ENCODE assay signal across 11 cellular contexts in genomic region chr12:6915789-6916285, GRCh38. TPM values are rescaled to one million over a fixed set of nuclear protein-coding genes. Genes with fewer than 3 reads are reported as not detected.
A peak's percentile ranks its signal among the peaks of the same experiment; 100 is the strongest.
DNase-seq lines count a peak whose midpoint lies in the region; ATAC-seq, FAIRE-seq and TF ChIP-seq lines count a peak whose summit lies in the region.
"Had no signal": no experiment of that assay in that cellular context is flagged by ENCODE, and none has a peak within 500 bp of the region (broad histone marks: within the 10 kb centered on the region; RNA-seq: fewer than 3 reads in every experiment).

No MANE protein-coding gene starts in this region.

- no peaks in the 10 kb centered on the region for H3K9me3 Mint-ChIP-seq in activated T-cell treated with anti-CD3 and anti-CD28 coated beads, Interleukin-2, amount 50 U/mL, for 4 hours
- no peaks in the 10 kb centered on the region for H3K9me3 Mint-ChIP-seq in activated CD4-positive, alpha-beta memory T cell treated with anti-CD3 and anti-CD28 coated beads, Interleukin-2, amount 10 ng/mL, durations not matched to agents 7 days and 5 days

- POLR2A ChIA-PET in activated CD4-positive, alpha-beta memory T cell treated with anti-CD3 and anti-CD28 coated beads, Interleukin-2, amount 10 ng/mL, durations not matched to agents 7 days and 5 days (lab: Charles Lee), result interaction anchor here (1.0 to 4.5 kb wide), 7 partner anchors 11 to 47 kb away, joined by 3 to 33 read pairs (median 4); partner anchors contain the start of genes C12orf57, LRRC23, RNU7-1 and SPSB2

- CTCF ChIA-PET in activated CD4-positive, alpha-beta memory T cell treated with anti-CD3 and anti-CD28 coated beads, Interleukin-2, amount 10 ng/mL, durations not matched to agents 7 days and 5 days (lab: Charles Lee), result interaction anchor here (1.0 to 3.4 kb wide), 2 partner anchors 9 to 22 kb away, joined by 4 to 20 read pairs; no protein-coding TSS in a partner anchor

- no peak for DNase-seq in activated T-cell treated with anti-CD3 and anti-CD28 coated beads, Interleukin-2, amount 50 U/mL, for 4 hours
- no peak for DNase-seq in activated T-cell treated with anti-CD3 and anti-CD28 coated beads, Interleukin-2, amount 50 U/mL, for 48 hours
- no peak for DNase-seq in activated CD4-positive, alpha-beta memory T cell treated with anti-CD3 and anti-CD28 coated beads, Interleukin-2, amount 10 ng/mL, durations not matched to agents 7 days and 5 days
- DNase-seq in thoracic aorta (ENCODE audit: low spot score) (no peak), NCI-H128 (lab: John Stamatoyannopoulos, UW; ENCODE audit: unreplicated experiment) (no peak), lower lobe of right lung (no peak), D721Med (ENCODE audit: insufficient read length, low spot score) (no peak)
- DNase-seq: AML-193 had no signal

- H3K4me1 ChIP-seq in thoracic aorta (ENCODE audit: control insufficient read depth in 1 of 2, low read depth in 2 of 2), result peaks cover 16 to 18% of the 10 kb centered on the region in 2 donors
- peaks cover 15% of the 10 kb centered on the region for H3K4me1 ChIP-seq in lower lobe of right lung

- H3K4me3 ChIP-seq in iPS-18c (ENCODE audit: insufficient read depth, low read depth, low read length) (peak overlapping the region; percentile 31; the same call in 1 of the 2 replicates), thoracic aorta (peak overlapping the region; percentile 99), lower lobe of right lung (no peak overlapping the region)

- intact Hi-C loops in lower lobe of right lung (cut with DNase I), result no loop called here

- peak overlapping the region; percentile 92 for H3K4me3 Mint-ChIP-seq in activated T-cell treated with anti-CD3 and anti-CD28 coated beads, Interleukin-2, amount 50 U/mL, for 4 hours
- H3K4me3 Mint-ChIP-seq in activated CD4-positive, alpha-beta memory T cell treated with anti-CD3 and anti-CD28 coated beads, Interleukin-2, amount 10 ng/mL, durations not matched to agents 7 days and 5 days, result peak overlapping the region; percentile 90

- H3K4me1 Mint-ChIP-seq in activated T-cell treated with anti-CD3 and anti-CD28 coated beads, Interleukin-2, amount 50 U/mL, for 4 hours (ENCODE audit: low read depth), result peaks cover 32% of the 10 kb centered on the region
- peaks cover 58% of the 10 kb centered on the region for H3K4me1 Mint-ChIP-seq in activated CD4-positive, alpha-beta memory T cell treated with anti-CD3 and anti-CD28 coated beads, Interleukin-2, amount 10 ng/mL, durations not matched to agents 7 days and 5 days

- H3K9me3 ChIP-seq in iPS-18c (ENCODE audit: control insufficient read depth, insufficient read depth, low read length) (no peaks in the 10 kb centered on the region), thoracic aorta (no peaks in the 10 kb centered on the region), lower lobe of right lung (no peaks in the 10 kb centered on the region)

- H3K27me3 ChIP-seq in thoracic aorta (replicated peaks; ENCODE audit: insufficient read depth) (no peaks in the 10 kb centered on the region), lower lobe of right lung (ENCODE audit: low read depth) (peaks cover 4% of the 10 kb centered on the region)

- TF ChIP-seq CTCF in thoracic aorta (IDR thresholded peaks at IDR 0.05) (no peak), lower lobe of right lung (IDR thresholded peaks at IDR 0.05) (no peak), D721Med (IDR thresholded peaks at IDR 0.05; ENCODE audit: insufficient read depth, missing control alignments) (no peak)

- H3K27ac ChIP-seq in thoracic aorta (peak overlapping the region in 1 of 2 donors; percentile 94), lower lobe of right lung (no peak overlapping the region)

- H3K27me3 Mint-ChIP-seq in activated T-cell treated with anti-CD3 and anti-CD28 coated beads, Interleukin-2, amount 50 U/mL, for 4 hours (ENCODE audit: low read depth), result no peaks in the 10 kb centered on the region
- H3K27me3 Mint-ChIP-seq in activated CD4-positive, alpha-beta memory T cell treated with anti-CD3 and anti-CD28 coated beads, Interleukin-2, amount 10 ng/mL, durations not matched to agents 7 days and 5 days, result no peaks in the 10 kb centered on the region

- FAIRE-seq in D721Med (lab: Jason Lieb, UNC), result no peak

- no peak for ATAC-seq in activated T-cell treated with anti-CD3 and anti-CD28 coated beads, Interleukin-2, amount 50 U/mL, for 4 hours
- no peak for ATAC-seq in thoracic aorta (ENCODE audit: insufficient number of reproducible peaks, low FRiP score, low read depth)
- ATAC-seq in lower lobe of right lung, result no peak

- no peak overlapping the region for H3K27ac Mint-ChIP-seq in activated CD4-positive, alpha-beta memory T cell treated with anti-CD3 and anti-CD28 coated beads, Interleukin-2, amount 10 ng/mL, durations not matched to agents 7 days and 5 days

- peaks cover 17% of the 10 kb centered on the region for H3K36me3 Mint-ChIP-seq in activated T-cell treated with anti-CD3 and anti-CD28 coated beads, Interleukin-2, amount 50 U/mL, for 4 hours (ENCODE audit: insufficient read depth)
- H3K36me3 Mint-ChIP-seq in activated CD4-positive, alpha-beta memory T cell treated with anti-CD3 and anti-CD28 coated beads, Interleukin-2, amount 10 ng/mL, durations not matched to agents 7 days and 5 days (ENCODE audit: low read depth), result peaks cover 44% of the 10 kb centered on the region

- peaks cover 13% of the 10 kb centered on the region for H3K36me3 ChIP-seq in thoracic aorta
- H3K36me3 ChIP-seq in lower lobe of right lung, result peaks cover 16% of the 10 kb centered on the region

RNA-seq across cellular contexts. Expression of gene ENO2, which starts 1.5 kb away (rescaled TPM):
- 10 to 100 TPM; 83.5 to 97.4 (median 85.2) TPM for total RNA-seq in activated T-cell treated with anti-CD3 and anti-CD28 coated beads, Interleukin-2, amount 50 U/mL, for 4 hours
- 100 to 1,000 TPM; 206 to 207 TPM for total RNA-seq in activated CD4-positive, alpha-beta memory T cell treated with anti-CD3 and anti-CD28 coated beads, Interleukin-2, amount 10 ng/mL, durations not matched to agents 7 days and 5 days
- 10 to 100 TPM; 53.6 to 57.9 TPM for total RNA-seq in thoracic aorta
- total RNA-seq in lower lobe of right lung, result 41.9 TPM

RNA-seq across cellular contexts. Expression of gene LRRC23, which starts 11.2 kb away (rescaled TPM):
- 1 to 10 TPM; 2.1 to 3.0 (median 3.0) TPM for total RNA-seq in activated T-cell treated with anti-CD3 and anti-CD28 coated beads, Interleukin-2, amount 50 U/mL, for 4 hours
- total RNA-seq in activated CD4-positive, alpha-beta memory T cell treated with anti-CD3 and anti-CD28 coated beads, Interleukin-2, amount 10 ng/mL, durations not matched to agents 7 days and 5 days, result 1 to 10 TPM; 5.7 to 6.1 TPM
- total RNA-seq in thoracic aorta (1 to 10 TPM; 8.5 TPM), lower lobe of right lung (26.6 TPM)

RNA-seq across cellular contexts. Expression of gene ATN1, which starts 11.9 kb away (rescaled TPM):
- total RNA-seq in activated T-cell treated with anti-CD3 and anti-CD28 coated beads, Interleukin-2, amount 50 U/mL, for 4 hours, result 10 to 100 TPM; 65.8 to 73.9 (median 70.7) TPM
- total RNA-seq in activated CD4-positive, alpha-beta memory T cell treated with anti-CD3 and anti-CD28 coated beads, Interleukin-2, amount 10 ng/mL, durations not matched to agents 7 days and 5 days, result 10 to 100 TPM; 33.9 to 34.6 TPM
- total RNA-seq in thoracic aorta (100 to 1,000 TPM; 109 to 163 TPM), lower lobe of right lung (123 TPM)

RNA-seq across cellular contexts. Expression of gene RNU7-1, which starts 27.8 kb away (rescaled TPM):
- not detected for total RNA-seq in activated T-cell treated with anti-CD3 and anti-CD28 coated beads, Interleukin-2, amount 50 U/mL, for 4 hours
- not detected for total RNA-seq in activated CD4-positive, alpha-beta memory T cell treated with anti-CD3 and anti-CD28 coated beads, Interleukin-2, amount 10 ng/mL, durations not matched to agents 7 days and 5 days
- not detected for total RNA-seq in thoracic aorta
- not detected for total RNA-seq in lower lobe of right lung
- total RNA-seq: cardiac septum, myocyte had no signal

RNA-seq across cellular contexts. Expression of gene C12orf57, which starts 28.0 kb away (rescaled TPM):
- total RNA-seq in activated T-cell treated with anti-CD3 and anti-CD28 coated beads, Interleukin-2, amount 50 U/mL, for 4 hours, result 100 to 1,000 TPM; 180 to 190 (median 184) TPM
- total RNA-seq in activated CD4-positive, alpha-beta memory T cell treated with anti-CD3 and anti-CD28 coated beads, Interleukin-2, amount 10 ng/mL, durations not matched to agents 7 days and 5 days, result 100 to 1,000 TPM; 141 TPM
- 100 to 1,000 TPM; 370 to 416 TPM for total RNA-seq in thoracic aorta
- 181 TPM for total RNA-seq in lower lobe of right lung
